ENCODE assay signal across 19 cellular contexts in the genomic region with DNA sequence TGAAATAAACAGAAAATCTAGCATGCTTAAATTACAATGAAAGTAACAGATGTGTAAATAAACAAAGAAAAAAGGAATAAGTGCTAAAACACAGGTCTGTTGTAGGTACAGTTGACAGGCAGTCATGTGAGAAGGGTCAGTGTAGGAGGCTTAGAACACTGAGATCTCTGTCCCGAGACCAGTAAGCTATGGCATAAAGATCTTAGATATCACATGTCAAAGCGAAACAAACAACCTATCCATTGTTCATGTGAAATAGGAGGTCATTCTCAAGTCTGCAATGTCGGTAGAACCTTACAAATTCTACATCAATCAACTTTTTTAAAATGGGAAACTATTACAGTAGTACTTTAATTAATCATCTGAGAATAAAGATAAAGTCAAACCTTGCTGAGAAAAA.
DNase-seq lines count a peak whose midpoint lies in the region; ATAC-seq and TF ChIP-seq lines count a peak whose summit lies in the region.
"Had no signal": no experiment of that assay in that cellular context is flagged by ENCODE, and none has a peak within 500 bp of the region (broad histone marks: within the 10 kb centered on the region; RNA-seq: fewer than 3 reads in every experiment).

No MANE protein-coding gene starts in this region.

- POLR2A ChIA-PET in activated CD4-positive, alpha-beta T cell treated with anti-CD3 and anti-CD28 coated beads for 36 hours (lab: Charles Lee) = no interaction called here

- no peak overlapping the region for H3K27ac Mint-ChIP-seq in activated CD4-positive, alpha-beta T cell treated with anti-CD3 and anti-CD28 coated beads for 36 hours
- H3K27ac Mint-ChIP-seq: B cell; CD4-positive, CD25-positive, alpha-beta regulatory T cell; CD8-positive, alpha-beta T cell; GM23338; HFFc6 had no signal

- intact Hi-C loops in body of pancreas (cut with DNase I) = no loop called here
- intact Hi-C loops in activated CD4-positive, alpha-beta T cell treated with anti-CD3 and anti-CD28 coated beads for 36 hours (cut with DNase I, micrococcal nuclease) = no loop called here

- H3K9me3 ChIP-seq in body of pancreas = no peaks in the 10 kb centered on the region
- H3K9me3 ChIP-seq: BLaER1, HAP-1 had no signal

- H3K36me3 ChIP-seq in body of pancreas (replicated peaks in 1 of 2; ENCODE audit: insufficient read depth in 1 of 2, low read depth in 2 of 2) = no peaks in the 10 kb centered on the region
- H3K36me3 ChIP-seq: BLaER1, HAP-1 had no signal

- H3K9me3 Mint-ChIP-seq in activated CD4-positive, alpha-beta T cell treated with anti-CD3 and anti-CD28 coated beads for 36 hours (ENCODE audit: low read depth) = peaks cover 10% of the 10 kb centered on the region
- H3K9me3 Mint-ChIP-seq: GM23338 had no signal

- H3K4me3 ChIP-seq in body of pancreas (no peak overlapping the region), retinal pigment epithelial cell (ENCODE audit: low read length) (no peak overlapping the region)
- H3K4me3 ChIP-seq: BLaER1, GM23338, HAP-1 had no signal

- H3K27me3 ChIP-seq in body of pancreas = no peaks in the 10 kb centered on the region
- H3K27me3 ChIP-seq: BLaER1 had no signal

- H3K27me3 Mint-ChIP-seq in activated CD4-positive, alpha-beta T cell treated with anti-CD3 and anti-CD28 coated beads for 36 hours = no peaks in the 10 kb centered on the region
- H3K27me3 Mint-ChIP-seq: B cell; CD4-positive, CD25-positive, alpha-beta regulatory T cell had no signal

- no peak for TF ChIP-seq POLR2A in body of pancreas (IDR thresholded peaks at IDR 0.05)

- no peak for TF ChIP-seq CTCF in body of pancreas (IDR thresholded peaks at IDR 0.05)
- no peak for TF ChIP-seq CTCF in retinal pigment epithelial cell (conservative IDR thresholded peaks at IDR 0.05; ENCODE audit: low read depth, low read length)

- H3K27ac ChIP-seq in body of pancreas = peak overlapping the region in 1 of 4 donors; percentile 26
- H3K27ac ChIP-seq: 22Rv1, BLaER1, C4-2B had no signal

- no peak overlapping the region for H3K4me3 Mint-ChIP-seq in activated CD4-positive, alpha-beta T cell treated with anti-CD3 and anti-CD28 coated beads for 36 hours
- H3K4me3 Mint-ChIP-seq: B cell; CD4-positive, CD25-positive, alpha-beta regulatory T cell; CD8-positive, alpha-beta T cell; GM23338; HFFc6 had no signal

- ATAC-seq in body of pancreas = peak; percentile 45
- no peak for ATAC-seq in activated CD4-positive, alpha-beta T cell treated with anti-CD3 and anti-CD28 coated beads for 36 hours
- ATAC-seq: CD8-positive, alpha-beta T cell; GM23338 had no signal

- H3K4me1 ChIP-seq in body of pancreas = no peaks in the 10 kb centered on the region
- H3K4me1 ChIP-seq: BLaER1 had no signal

- CTCF ChIA-PET in activated CD4-positive, alpha-beta T cell treated with anti-CD3 and anti-CD28 coated beads for 36 hours (lab: Charles Lee) = no interaction called here

- no peaks in the 10 kb centered on the region for H3K36me3 Mint-ChIP-seq in activated CD4-positive, alpha-beta T cell treated with anti-CD3 and anti-CD28 coated beads for 36 hours (ENCODE audit: low read depth)
- H3K36me3 Mint-ChIP-seq: CD4-positive, CD25-positive, alpha-beta regulatory T cell; CD8-positive, alpha-beta T cell had no signal

- WGBS in body of pancreas, 2 donors = 22 to 27% methylated on average over 3 of the region's 3 CpGs

- no peaks in the 10 kb centered on the region for H3K4me1 Mint-ChIP-seq in activated CD4-positive, alpha-beta T cell treated with anti-CD3 and anti-CD28 coated beads for 36 hours
- H3K4me1 Mint-ChIP-seq: B cell; CD4-positive, CD25-positive, alpha-beta regulatory T cell had no signal

- peak; percentile 46 for DNase-seq in COLO829 (ENCODE audit: low spot score)
- DNase-seq in body of pancreas = no peak
- DNase-seq in left kidney (ENCODE audit: low read depth, low spot score) = peak; percentile 59
- peak; percentile 22 for DNase-seq in retinal pigment epithelial cell (ENCODE audit: low read depth)
- DNase-seq in activated T-cell treated with anti-CD3 and anti-CD28 coated beads, Interleukin-2, amount 50 U/mL, for 1 hour = no peak
- DNase-seq in activated CD4-positive, CD25-positive, alpha-beta regulatory T cell treated with anti-CD3 and anti-CD28 coated beads, Interleukin-2, amount 50 U/mL, for 72 hours = no peak
- DNase-seq in activated CD4-positive, alpha-beta T cell treated with anti-CD3 and anti-CD28 coated beads for 36 hours = no peak
- DNase-seq: Calu3; CD4-positive, CD25-positive, alpha-beta regulatory T cell; CD8-positive, alpha-beta T cell; DMS153; DND-41; HFFc6 had no signal

Comparison
In these comparisons a context has a peak if more than half of its experiments do, and no peak if none do; other contexts are left out.
1. DNase-seq: peak in COLO829 (single experiment), left kidney (single experiment) and retinal pigment epithelial cell (single experiment); none in body of pancreas (0 of 4), activated T-cell treated with anti-CD3 and anti-CD28 coated beads, Interleukin-2, amount 50 U/mL, for 1 hour (single experiment), activated CD4-positive, CD25-positive, alpha-beta regulatory T cell treated with anti-CD3 and anti-CD28 coated beads, Interleukin-2, amount 50 U/mL, for 72 hours (single experiment) and activated CD4-positive, alpha-beta T cell treated with anti-CD3 and anti-CD28 coated beads for 36 hours (single experiment).